In genomic region chr18:13359195-13359594, GRCh38 we compare ENCODE assay signal across 22 cellular contexts.
A peak's percentile ranks its signal among the peaks of the same experiment; 100 is the strongest.
DNase-seq lines count a peak whose midpoint lies in the region; ATAC-seq, FAIRE-seq and TF ChIP-seq lines count a peak whose summit lies in the region.
"Had no signal": no experiment of that assay in that cellular context is flagged by ENCODE, and none has a peak within 500 bp of the region (broad histone marks: within the 10 kb centered on the region; RNA-seq: fewer than 3 reads in every experiment).

No MANE protein-coding gene starts in this region.

- H3K9me3 ChIP-seq in psoas muscle (no peaks in the 10 kb centered on the region), small intestine (ENCODE audit: control insufficient read depth, low read depth) (no peaks in the 10 kb centered on the region), gastrocnemius medialis (no peaks in the 10 kb centered on the region)
- H3K9me3 ChIP-seq: Caco-2, SJSA1 had no signal

- FAIRE-seq in urothelium cell line (lab: Jason Lieb, UNC) (peak; percentile 81), small intestine (lab: Jason Lieb, UNC) (no peak)
- FAIRE-seq: A204.1, astrocyte had no signal

- H3K4me1 ChIP-seq in psoas muscle (no peaks in the 10 kb centered on the region), small intestine (ENCODE audit: control insufficient read depth in 2 of 2, insufficient read depth in 1 of 2, low read depth in 1 of 2, low read length in 1 of 2) (no peaks in the 10 kb centered on the region), gastrocnemius medialis (no peaks in the 10 kb centered on the region)
- H3K4me1 ChIP-seq: Caco-2, SJSA1 had no signal

- H3K36me3 ChIP-seq in psoas muscle (ENCODE audit: insufficient read depth in 1 of 2, low read depth in 1 of 2) (no peaks in the 10 kb centered on the region), small intestine (ENCODE audit: control insufficient read depth in 2 of 2, insufficient read depth in 2 of 2, low read length in 2 of 2) (no peaks in the 10 kb centered on the region), gastrocnemius medialis (no peaks in the 10 kb centered on the region)
- H3K36me3 ChIP-seq: SJSA1 had no signal

- ATAC-seq in Right ventricle myocardium inferior: peak; percentile 35
- ATAC-seq in left ventricle myocardium superior: no peak
- peak; percentile 85 for ATAC-seq in HG02884 (IDR thresholded peaks at IDR 0.05; ENCODE audit: unreplicated experiment)
- ATAC-seq in psoas muscle: no peak
- ATAC-seq in gastrocnemius medialis: no peak
- ATAC-seq: activated T-helper 17 cell treated with anti-CD3 and anti-CD28 coated beads, Interleukin-2, amount 50 U/mL, for 72 hours had no signal

- WGBS in psoas muscle, 3 donors: 80 to 86% (median 83%) methylated on average over 2 of the region's 2 CpGs
- WGBS in small intestine, 3 donors: 66 to 87% (median 72%) methylated on average over 2 of the region's 2 CpGs

- no peak for TF ChIP-seq CTCF in psoas muscle (IDR thresholded peaks at IDR 0.05)
- no peak for TF ChIP-seq CTCF in gastrocnemius medialis (IDR thresholded peaks at IDR 0.05 in 4 of 5, conservative IDR thresholded peaks at IDR 0.05 in 1 of 5)

- in situ Hi-C loops in gastrocnemius medialis (cut with MboI; ENCODE audit: low sequenced_read_pairs in 4 of 4): loop anchor here in 1 of 4 donors (25.0 kb wide), 1 partner anchor 103 kb away; no protein-coding TSS in a partner anchor

- intact Hi-C loops in Right ventricle myocardium inferior (cut with DNase I) (no loop called here), left ventricle myocardium superior (cut with micrococcal nuclease) (no loop called here), psoas muscle (cut with DNase I) (no loop called here), gastrocnemius medialis (cut with DNase I; ENCODE audit: low total_unique reads) (no loop called here)

- TF ChIP-seq POLR2A in gastrocnemius medialis (IDR thresholded peaks at IDR 0.05): no peak

- H3K27me3 ChIP-seq in psoas muscle (ENCODE audit: insufficient read depth in 3 of 3, low read length in 2 of 3): no peaks in the 10 kb centered on the region
- H3K27me3 ChIP-seq in small intestine (ENCODE audit: control insufficient read depth in 2 of 2, insufficient read depth in 2 of 2, low read length in 2 of 2): no peaks in the 10 kb centered on the region
- no peaks in the 10 kb centered on the region for H3K27me3 ChIP-seq in gastrocnemius medialis
- H3K27me3 ChIP-seq: SJSA1 had no signal

- H3K27ac ChIP-seq in psoas muscle (no peak overlapping the region), small intestine (ENCODE audit: low read depth in 1 of 2, low read length in 1 of 2) (no peak overlapping the region), gastrocnemius medialis (no peak overlapping the region)
- H3K27ac ChIP-seq: PC-9, SJSA1 had no signal

- H3K4me3 ChIP-seq in psoas muscle: no peak overlapping the region
- H3K4me3 ChIP-seq in small intestine (ENCODE audit: low read depth in 1 of 2, low read length in 2 of 2): no peak overlapping the region
- H3K4me3 ChIP-seq in gastrocnemius medialis: no peak overlapping the region
- H3K4me3 ChIP-seq: PC-9, SJSA1 had no signal

- DNase-seq in Right ventricle myocardium inferior (ENCODE audit: missing footprints): no peak
- no peak for DNase-seq in left ventricle myocardium superior
- DNase-seq in NOMO-1 treated with dmso at 0.1 percent for 144 hours (lab: John Stamatoyannopoulos, UW; ENCODE audit: unreplicated experiment): peak; percentile 53
- DNase-seq in urothelium cell line (ENCODE audit: low spot score): peak; percentile 3
- DNase-seq in psoas muscle: no peak
- DNase-seq in small intestine: no peak
- DNase-seq in gastrocnemius medialis: no peak
- DNase-seq: activated CD4-positive, alpha-beta T cell treated with anti-CD3 and anti-CD28 coated beads for 48 hours; Caco-2; IMR-90; kidney glomerular epithelial cell; mammary epithelial cell; PC-9; retina; stimulated activated CD4-positive, alpha-beta T cell treated with anti-CD3 and anti-CD28 coated beads, Interleukin-12 subunit alpha, Interleukin-12 subunit beta, amount 100 ng/mL, for 4 hours; stimulated activated CD4-positive, alpha-beta T cell treated with anti-CD3 and anti-CD28 coated beads, Interleukin-4, amount 100 ng/mL, for 4 hours; trophoblast cell had no signal

Comparison
In these comparisons a context has a peak if more than half of its experiments do, and no peak if none do; other contexts are left out.
1. ATAC-seq: peak in Right ventricle myocardium inferior (single experiment) and HG02884 (single experiment); none in left ventricle myocardium superior (single experiment), psoas muscle (0 of 4) and gastrocnemius medialis (0 of 2).
2. DNase-seq: peak in NOMO-1 treated with dmso at 0.1 percent for 144 hours (single experiment) and urothelium cell line (single experiment); none in Right ventricle myocardium inferior (single experiment), left ventricle myocardium superior (single experiment), psoas muscle (0 of 2), small intestine (single experiment) and gastrocnemius medialis (0 of 2).